Comparison of ENCODE assay signal across 19 cellular contexts in the genomic region with DNA sequence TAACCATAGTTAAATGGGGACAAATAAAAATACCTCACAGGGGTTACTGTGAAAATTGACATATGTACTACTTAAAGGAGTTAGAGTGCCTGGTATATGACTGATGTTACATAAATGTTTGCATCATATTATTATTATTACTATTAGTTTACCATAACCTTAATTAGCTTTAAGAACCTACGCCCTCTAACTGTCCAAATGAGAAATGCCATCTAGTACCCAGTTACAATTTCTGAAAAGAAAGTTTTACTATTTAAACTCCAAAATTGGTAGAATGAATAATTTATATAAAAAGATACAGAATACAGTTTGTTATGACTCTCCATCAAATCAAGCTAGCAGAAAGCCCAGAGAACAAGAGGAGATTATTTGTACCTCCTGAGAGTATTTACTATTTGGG. TPM values are rescaled to one million over a fixed set of nuclear protein-coding genes. Genes with fewer than 3 reads are reported as not detected.
DNase-seq lines count a peak whose midpoint lies in the region; ATAC-seq and TF ChIP-seq lines count a peak whose summit lies in the region.
"Had no signal": no experiment of that assay in that cellular context is flagged by ENCODE, and none has a peak within 500 bp of the region (broad histone marks: within the 10 kb centered on the region; RNA-seq: fewer than 3 reads in every experiment).

No MANE protein-coding gene starts in this region.

- no peaks in the 10 kb centered on the region for H3K9me3 Mint-ChIP-seq in activated T-helper 17 cell treated with anti-CD3 and anti-CD28 coated beads, Interleukin-2, amount 50 U/mL, for 72 hours
- H3K9me3 Mint-ChIP-seq: CD4-positive, CD25-positive, alpha-beta regulatory T cell; CD8-positive, alpha-beta memory T cell; HFFc6 had no signal

- in situ Hi-C loops in GM13976 (cut with MboI; ENCODE audit: low sequenced_read_pairs, unreplicated experiment) = no loop called here

- peaks cover 6% of the 10 kb centered on the region for H3K36me3 Mint-ChIP-seq in activated T-helper 17 cell treated with anti-CD3 and anti-CD28 coated beads, Interleukin-2, amount 50 U/mL, for 72 hours (ENCODE audit: low read depth)

- H3K79me2 ChIP-seq in Karpas-422 (ENCODE audit: low read length) (no peaks in the 10 kb centered on the region), PC-3 (ENCODE audit: low read length) (no peaks in the 10 kb centered on the region)

- no peaks in the 10 kb centered on the region for H3K4me1 ChIP-seq in Karpas-422 (ENCODE audit: low read length)
- H3K4me1 ChIP-seq in PC-3 (ENCODE audit: insufficient read depth, low read length) = peaks cover 25% of the 10 kb centered on the region
- H3K4me1 ChIP-seq in foreskin keratinocyte = peaks cover 14% of the 10 kb centered on the region
- H3K4me1 ChIP-seq: BLaER1 treated with 17β-estradiol and CSF1 and Interleukin-3, amounts not matched to agents 10 nM and 100 nM had no signal

- H3K36me3 ChIP-seq in Karpas-422 (ENCODE audit: insufficient read depth, low read length) (no peaks in the 10 kb centered on the region), PC-3 (ENCODE audit: low read depth, low read length) (no peaks in the 10 kb centered on the region)
- H3K36me3 ChIP-seq: BLaER1 treated with 17β-estradiol and CSF1 and Interleukin-3, amounts not matched to agents 10 nM and 100 nM had no signal

- H3K4me1 Mint-ChIP-seq in activated T-helper 17 cell treated with anti-CD3 and anti-CD28 coated beads, Interleukin-2, amount 50 U/mL, for 72 hours = no peaks in the 10 kb centered on the region
- H3K4me1 Mint-ChIP-seq: B cell; CD4-positive, CD25-positive, alpha-beta regulatory T cell; CD8-positive, alpha-beta memory T cell had no signal

- no peaks in the 10 kb centered on the region for H3K27me3 Mint-ChIP-seq in activated T-helper 17 cell treated with anti-CD3 and anti-CD28 coated beads, Interleukin-2, amount 50 U/mL, for 72 hours
- H3K27me3 Mint-ChIP-seq: B cell; CD4-positive, CD25-positive, alpha-beta regulatory T cell; CD8-positive, alpha-beta memory T cell had no signal

- H3K9me2 ChIP-seq in Karpas-422 (replicated peaks; ENCODE audit: insufficient read depth, low read length) (no peaks in the 10 kb centered on the region), PC-3 (replicated peaks; ENCODE audit: low read length) (no peaks in the 10 kb centered on the region)

- TF ChIP-seq CTCF in C4-2B (conservative IDR thresholded peaks at IDR 0.05) = peak; percentile 20; the same call in 1 of the 2 replicates
- peak; percentile 37; the same call in 1 of the 2 replicates for TF ChIP-seq CTCF in PC-3 (conservative IDR thresholded peaks at IDR 0.05; ENCODE audit: low read depth, low read length)
- peak; percentile 37 for TF ChIP-seq CTCF in foreskin keratinocyte (conservative IDR thresholded peaks at IDR 0.05)
- no peak for TF ChIP-seq CTCF in GM13976 (IDR thresholded peaks at IDR 0.05; ENCODE audit: borderline replicate concordance, control extremely low read depth, extremely low read depth, insufficient read depth, missing control alignments)

- CTCF ChIA-PET in PC-3 (lab: Charles Lee) = no interaction called here

- DNase-seq in Karpas-422 (peak; percentile 52), PC-3 (no peak), foreskin keratinocyte (no peak), GM13976 (ENCODE audit: low spot score) (no peak), NCI-H2227 (lab: John Stamatoyannopoulos, UW; ENCODE audit: unreplicated experiment) (no peak)
- DNase-seq: CD4-positive, CD25-positive, alpha-beta regulatory T cell; CD8-positive, alpha-beta memory T cell; COR-L47; DMS 273 treated with DMSO at 0.1 percent for 48 hours; DND-41; GOT3; H7; HFFc6 had no signal

- no peak overlapping the region for H3K4me3 Mint-ChIP-seq in activated T-helper 17 cell treated with anti-CD3 and anti-CD28 coated beads, Interleukin-2, amount 50 U/mL, for 72 hours
- H3K4me3 Mint-ChIP-seq: B cell; CD4-positive, CD25-positive, alpha-beta regulatory T cell; CD8-positive, alpha-beta memory T cell; HFFc6 had no signal

- H3K27ac ChIP-seq in C4-2B (no peak overlapping the region), Karpas-422 (ENCODE audit: low read length) (no peak overlapping the region), PC-3 (ENCODE audit: low read length) (no peak overlapping the region), foreskin keratinocyte (peak overlapping the region; percentile 0)
- H3K27ac ChIP-seq: BLaER1 treated with 17β-estradiol and CSF1 and Interleukin-3, amounts not matched to agents 10 nM and 100 nM; HL-60 had no signal

- H3K27me3 ChIP-seq in Karpas-422 (ENCODE audit: low read length) (no peaks in the 10 kb centered on the region), PC-3 (ENCODE audit: low read length) (no peaks in the 10 kb centered on the region), foreskin keratinocyte (no peaks in the 10 kb centered on the region)
- H3K27me3 ChIP-seq: BLaER1 treated with 17β-estradiol and CSF1 and Interleukin-3, amounts not matched to agents 10 nM and 100 nM had no signal

- POLR2A ChIA-PET in PC-3 (lab: Charles Lee; ENCODE audit: unreplicated experiment) = no interaction called here

- no peak overlapping the region for H3K4me3 ChIP-seq in Karpas-422 (ENCODE audit: low read length)
- no peak overlapping the region for H3K4me3 ChIP-seq in PC-3 (ENCODE audit: low read length)
- H3K4me3 ChIP-seq: BLaER1 treated with 17β-estradiol and CSF1 and Interleukin-3, amounts not matched to agents 10 nM and 100 nM had no signal

- peaks cover 7% of the 10 kb centered on the region for H3F3A ChIP-seq in PC-3 (ENCODE audit: low read length, unreplicated experiment)

- intact Hi-C loops in PC-3 (cut with micrococcal nuclease) = no loop called here

- H2AFZ ChIP-seq in Karpas-422 (ENCODE audit: low read length) = no peak overlapping the region
- no peak overlapping the region for H2AFZ ChIP-seq in PC-3 (ENCODE audit: low read length)

- BruUV-seq in PC-3 (replicated peaks; lab: Mats Ljungman, UMichigan) = no TSS peak

- no peak overlapping the region for H3K27ac Mint-ChIP-seq in activated T-helper 17 cell treated with anti-CD3 and anti-CD28 coated beads, Interleukin-2, amount 50 U/mL, for 72 hours
- H3K27ac Mint-ChIP-seq: B cell; CD4-positive, CD25-positive, alpha-beta regulatory T cell; HFFc6 had no signal

- H4K20me1 ChIP-seq in Karpas-422 (ENCODE audit: insufficient read depth, low read depth, low read length) = no peaks in the 10 kb centered on the region
- no peaks in the 10 kb centered on the region for H4K20me1 ChIP-seq in PC-3 (ENCODE audit: low read length)
- H4K20me1 ChIP-seq: BLaER1 treated with 17β-estradiol and CSF1 and Interleukin-3, amounts not matched to agents 10 nM and 100 nM had no signal

- H3K9me3 ChIP-seq in Karpas-422 (ENCODE audit: low read length) (no peaks in the 10 kb centered on the region), PC-3 (ENCODE audit: low read length) (no peaks in the 10 kb centered on the region)
- H3K9me3 ChIP-seq: BLaER1 treated with 17β-estradiol and CSF1 and Interleukin-3, amounts not matched to agents 10 nM and 100 nM had no signal

- H3K4me2 ChIP-seq in Karpas-422 (ENCODE audit: low read depth, low read length, poor library complexity, severe bottlenecking) (no peak overlapping the region), PC-3 (ENCODE audit: low read length) (no peak overlapping the region)
- H3K4me2 ChIP-seq: BLaER1 treated with 17β-estradiol and CSF1 and Interleukin-3, amounts not matched to agents 10 nM and 100 nM had no signal

- ATAC-seq in PC-3 (no peak), foreskin keratinocyte (no peak)
- ATAC-seq in activated T-helper 17 cell treated with anti-CD3 and anti-CD28 coated beads, Interleukin-2, amount 50 U/mL, for 72 hours (replicated peaks) = no peak
- ATAC-seq: HCT116 had no signal

- H3K9ac ChIP-seq in Karpas-422 (ENCODE audit: low read length) (no peak overlapping the region), PC-3 (ENCODE audit: low read length) (no peak overlapping the region)
- H3K9ac ChIP-seq: BLaER1 treated with 17β-estradiol and CSF1 and Interleukin-3, amounts not matched to agents 10 nM and 100 nM had no signal

RNA-seq across cellular contexts. Expression of gene EML5, which starts 42.3 kb away (rescaled TPM):
- 0.37 and 0.79 TPM in 2 replicates for total RNA-seq in Karpas-422 (2014; rRNA removed; shearing (Covaris generic); ENCODE audit: low replicate concordance)
- 0.66 and 0.86 TPM in 2 replicates for total RNA-seq in PC-3 (2014; rRNA removed)
- total RNA-seq in foreskin keratinocyte = 0.39 and 0.78 TPM in 2 replicates
- 0.03 and 0.07 TPM in 2 replicates for polyA plus RNA-seq in foreskin keratinocyte
- 1 to 10 TPM; 1.6 to 2.6 TPM for total RNA-seq in activated T-helper 17 cell treated with anti-CD3 and anti-CD28 coated beads, Interleukin-2, amount 50 U/mL, for 72 hours
